ENCODE assay signal across 1 cellular context in genomic region chr5:135116146-135116545, GRCh38.
TF ChIP-seq lines count a peak whose summit lies in the region.

No MANE protein-coding gene starts in this region.

TF ChIP-seq in SK-N-SH, 30 proteins besides CTCF, POLR2A, EP300 and RAD21 (continued from another document):
- TF ChIP-seq FOXM1 (IDR thresholded peaks at IDR 0.05; ENCODE audit: low read depth) = no peak
- TF ChIP-seq NFIC (IDR thresholded peaks at IDR 0.05; ENCODE audit: borderline replicate concordance) = no peak
- no peak for TF ChIP-seq TAF1 (IDR thresholded peaks at IDR 0.05; ENCODE audit: borderline replicate concordance, low read depth, low read length)
- TF ChIP-seq, protein P1, sequence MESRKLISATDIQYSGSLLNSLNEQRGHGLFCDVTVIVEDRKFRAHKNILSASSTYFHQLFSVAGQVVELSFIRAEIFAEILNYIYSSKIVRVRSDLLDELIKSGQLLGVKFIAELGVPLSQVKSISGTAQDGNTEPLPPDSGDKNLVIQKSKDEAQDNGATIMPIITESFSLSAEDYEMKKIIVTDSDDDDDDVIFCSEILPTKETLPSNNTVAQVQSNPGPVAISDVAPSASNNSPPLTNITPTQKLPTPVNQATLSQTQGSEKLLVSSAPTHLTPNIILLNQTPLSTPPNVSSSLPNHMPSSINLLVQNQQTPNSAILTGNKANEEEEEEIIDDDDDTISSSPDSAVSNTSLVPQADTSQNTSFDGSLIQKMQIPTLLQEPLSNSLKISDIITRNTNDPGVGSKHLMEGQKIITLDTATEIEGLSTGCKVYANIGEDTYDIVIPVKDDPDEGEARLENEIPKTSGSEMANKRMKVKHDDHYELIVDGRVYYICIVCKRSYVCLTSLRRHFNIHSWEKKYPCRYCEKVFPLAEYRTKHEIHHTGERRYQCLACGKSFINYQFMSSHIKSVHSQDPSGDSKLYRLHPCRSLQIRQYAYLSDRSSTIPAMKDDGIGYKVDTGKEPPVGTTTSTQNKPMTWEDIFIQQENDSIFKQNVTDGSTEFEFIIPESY (IDR thresholded peaks at IDR 0.05; ENCODE audit: borderline replicate concordance, low read depth) = no peak
- no peak for TF ChIP-seq MAX (IDR thresholded peaks at IDR 0.05; ENCODE audit: low read depth)
- TF ChIP-seq GATA2 (CRISPR knock-in tag; IDR thresholded peaks at IDR 0.05) = no peak
